In genomic region chr13:39656325-39656677, GRCh38 we compare ENCODE assay signal across 8 cellular contexts. TPM values are rescaled to one million over a fixed set of nuclear protein-coding genes. Genes with fewer than 3 reads are reported as not detected.
A peak's percentile ranks its signal among the peaks of the same experiment; 100 is the strongest.
DNase-seq lines count a peak whose midpoint lies in the region; ATAC-seq and TF ChIP-seq lines count a peak whose summit lies in the region.

No MANE protein-coding gene starts in this region.

- no peaks in the 10 kb centered on the region for H3K9me3 ChIP-seq in ectodermal cell (ENCODE audit: control insufficient read depth, low read length)

- ATAC-seq in GM19455 (IDR thresholded peaks at IDR 0.05; ENCODE audit: unreplicated experiment) (peak; percentile 11), GM21360 (IDR thresholded peaks at IDR 0.05; ENCODE audit: unreplicated experiment) (no peak)

- DNase-seq in AG09309 (ENCODE audit: low read depth) (no peak), NB4 (ENCODE audit: low read depth) (peak; percentile 18), nephron progenitor cell (no peak), mucosa of gallbladder (ENCODE audit: low spot score) (no peak)
- no peak for DNase-seq in effector CD4-positive, alpha-beta T cell

- TF ChIP-seq POLR2A in NB4 (IDR thresholded peaks at IDR 0.05; ENCODE audit: extremely low read depth, insufficient read length): no peak

- TF ChIP-seq CTCF in AG09309 (IDR thresholded peaks at IDR 0.05; ENCODE audit: control insufficient read depth, insufficient read depth, low read depth, low read length, missing control alignments) (no peak), NB4 (IDR thresholded peaks at IDR 0.05; ENCODE audit: low read depth, low read length) (no peak), nephron progenitor cell (IDR thresholded peaks at IDR 0.05) (no peak)

- no peak overlapping the region for H3K27ac Mint-ChIP-seq in nephron progenitor cell

- H3K9me3 Mint-ChIP-seq in nephron progenitor cell: peaks cover 12% of the 10 kb centered on the region

- H3K4me3 Mint-ChIP-seq in nephron progenitor cell: peak overlapping the region; percentile 99

- H3K27me3 Mint-ChIP-seq in nephron progenitor cell (ENCODE audit: low read depth, poor library complexity): peaks cover 4% of the 10 kb centered on the region

- H3K36me3 Mint-ChIP-seq in nephron progenitor cell (ENCODE audit: low read depth): peaks cover 19% of the 10 kb centered on the region

- H3K27me3 ChIP-seq in ectodermal cell (ENCODE audit: control insufficient read depth, insufficient read depth, low read length, poor library complexity, severe bottlenecking): no peaks in the 10 kb centered on the region

- no peaks in the 10 kb centered on the region for H3K4me1 ChIP-seq in ectodermal cell (ENCODE audit: control insufficient read depth, insufficient read depth, low read length)

- 22 to 27% methylated on average over 7 of the region's 7 CpGs for WGBS in ectodermal cell, 2 experiments

- H3K4me3 ChIP-seq in AG09309 (ENCODE audit: control insufficient read depth, low read depth, low read length): peak overlapping the region; percentile 88
- H3K4me3 ChIP-seq in NB4 (ENCODE audit: low read depth, low read length): peak overlapping the region; percentile 87
- H3K4me3 ChIP-seq in ectodermal cell (ENCODE audit: insufficient read depth, low read depth, low read length): peak overlapping the region; percentile 93

- no peak overlapping the region for H3K27ac ChIP-seq in ectodermal cell (ENCODE audit: insufficient read depth, low read depth, low read length, poor library complexity, severe bottlenecking)

- H3K36me3 ChIP-seq in ectodermal cell (ENCODE audit: control insufficient read depth, insufficient read depth, low read length): no peaks in the 10 kb centered on the region

- peaks cover 18% of the 10 kb centered on the region for H3K4me1 Mint-ChIP-seq in nephron progenitor cell

RNA-seq across cellular contexts. Expression of gene COG6, which starts 0.8 kb away (rescaled TPM):
- 22.4 TPM for polyA plus RNA-seq in ectodermal cell (2013, experiment 1 of 4)
- 23.2 TPM for polyA plus RNA-seq in ectodermal cell (2013, experiment 2 of 4)
- 19.9 TPM for polyA plus RNA-seq in ectodermal cell (2013, experiment 3 of 4)
- 20.9 TPM for polyA plus RNA-seq in ectodermal cell (2013, experiment 4 of 4)
- total RNA-seq in mucosa of gallbladder: 46.3 TPM

RNA-seq across cellular contexts. Expression of gene LHFPL6, which starts 53.3 kb away (rescaled TPM):
- 9.0 TPM for polyA plus RNA-seq in ectodermal cell (2013, experiment 1 of 4)
- 5.7 TPM for polyA plus RNA-seq in ectodermal cell (2013, experiment 2 of 4)
- polyA plus RNA-seq in ectodermal cell (2013, experiment 3 of 4): 8.8 TPM
- 8.1 TPM for polyA plus RNA-seq in ectodermal cell (2013, experiment 4 of 4)
- 30.2 TPM for total RNA-seq in mucosa of gallbladder
